28 cellular contexts compared by ENCODE assay signal in the genomic region with DNA sequence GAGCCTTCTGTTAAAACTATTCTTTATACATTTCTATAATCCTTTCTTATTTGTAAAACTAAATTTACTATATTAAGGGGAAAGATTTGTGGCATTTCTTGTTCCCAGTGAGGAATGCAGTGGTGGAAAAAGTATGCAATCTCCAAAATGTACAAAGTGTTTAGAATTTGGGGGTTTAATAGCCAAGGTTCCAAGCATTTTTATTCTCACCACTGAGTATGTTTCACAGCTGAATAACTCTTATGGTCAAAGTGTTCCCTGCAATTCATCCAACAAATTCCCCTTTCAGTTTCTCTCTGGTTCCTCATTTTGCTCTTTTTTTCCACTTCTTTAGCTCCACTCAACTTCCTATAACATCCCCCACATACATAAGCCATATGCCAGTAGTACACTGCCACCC. TPM values are rescaled to one million over a fixed set of nuclear protein-coding genes. Genes with fewer than 3 reads are reported as not detected.
DNase-seq lines count a peak whose midpoint lies in the region; ATAC-seq, FAIRE-seq and TF ChIP-seq lines count a peak whose summit lies in the region.
"Had no signal": no experiment of that assay in that cellular context is flagged by ENCODE, and none has a peak within 500 bp of the region (broad histone marks: within the 10 kb centered on the region; RNA-seq: fewer than 3 reads in every experiment).

No MANE protein-coding gene starts in this region.

- H3K36me3 ChIP-seq in BLaER1 (peaks cover 17% of the 10 kb centered on the region), astrocyte (ENCODE audit: insufficient read depth, low read length) (no peaks in the 10 kb centered on the region), neural cell (ENCODE audit: insufficient read depth, low read length) (peaks cover 4% of the 10 kb centered on the region)
- H3K36me3 ChIP-seq: heart right ventricle, SJCRH30, spleen had no signal

- TF ChIP-seq CTCF in astrocyte (IDR thresholded peaks at IDR 0.05; ENCODE audit: insufficient read depth, low read depth, low read length) (no peak), neural cell (IDR thresholded peaks at IDR 0.05; ENCODE audit: poor library complexity, severe bottlenecking) (no peak)

- H3K4me3 Mint-ChIP-seq in astrocyte (ENCODE audit: unreplicated experiment): peak overlapping the region; percentile 35
- H3K4me3 Mint-ChIP-seq: activated T-helper 17 cell treated with anti-CD3 and anti-CD28 coated beads, Interleukin-2, amount 50 U/mL, for 72 hours; CD4-positive, alpha-beta T cell; naive thymus-derived CD4-positive, alpha-beta T cell; stimulated activated naive B cell treated with anti-CD40 and anti-IgM and Interleukin-4, amounts not matched to agents 10 μg/mL and 1 μg/mL and 100 μg/mL, for 72 hours had no signal

- no peak overlapping the region for H3K27ac Mint-ChIP-seq in astrocyte (ENCODE audit: unreplicated experiment)
- H3K27ac Mint-ChIP-seq: activated naive CD4-positive, alpha-beta T cell treated with anti-CD3 and anti-CD28 coated beads, Interleukin-2, amount 50 U/mL, for 72 hours; activated T-helper 17 cell treated with anti-CD3 and anti-CD28 coated beads, Interleukin-2, amount 50 U/mL, for 72 hours; CD4-positive, alpha-beta T cell; naive thymus-derived CD4-positive, alpha-beta T cell; stimulated activated naive B cell treated with anti-CD40 and anti-IgM and Interleukin-4, amounts not matched to agents 10 μg/mL and 1 μg/mL and 100 μg/mL, for 72 hours had no signal

- H4K20me1 ChIP-seq in BLaER1: no peaks in the 10 kb centered on the region
- H4K20me1 ChIP-seq in astrocyte (ENCODE audit: insufficient read depth, low read length): no peaks in the 10 kb centered on the region
- H4K20me1 ChIP-seq in neural cell (ENCODE audit: insufficient read depth): no peaks in the 10 kb centered on the region

- H3K79me2 ChIP-seq in astrocyte (ENCODE audit: insufficient read depth, low read length) (no peaks in the 10 kb centered on the region), neural cell (replicated peaks; ENCODE audit: insufficient read depth, low read length) (peaks cover 36% of the 10 kb centered on the region)

- H3K27ac ChIP-seq in BLaER1: peak overlapping the region; percentile 39
- H3K27ac ChIP-seq in astrocyte (ENCODE audit: low read depth, low read length): no peak overlapping the region
- H3K27ac ChIP-seq in neural cell (ENCODE audit: low read length): no peak overlapping the region
- H3K27ac ChIP-seq: foreskin keratinocyte, heart right ventricle, SJCRH30, spleen had no signal

- ATAC-seq in HG02759 (IDR thresholded peaks at IDR 0.05; ENCODE audit: unreplicated experiment): no peak
- ATAC-seq in GM19035 (IDR thresholded peaks at IDR 0.05; ENCODE audit: unreplicated experiment): no peak
- ATAC-seq: activated naive CD4-positive, alpha-beta T cell treated with anti-CD3 and anti-CD28 coated beads, Interleukin-2, amount 50 U/mL, for 72 hours; activated T-helper 17 cell treated with anti-CD3 and anti-CD28 coated beads, Interleukin-2, amount 50 U/mL, for 72 hours; foreskin keratinocyte; heart right ventricle; naive thymus-derived CD4-positive, alpha-beta T cell; Panc1; stimulated activated naive B cell treated with anti-CD40 and anti-IgM and Interleukin-4, amounts not matched to agents 10 μg/mL and 1 μg/mL and 100 μg/mL, for 72 hours had no signal

- no peaks in the 10 kb centered on the region for H3F3A ChIP-seq in neural cell (ENCODE audit: insufficient read depth, low read length, poor library complexity, severe bottlenecking)

- FAIRE-seq in astrocyte (lab: Jason Lieb, UNC): no peak

- H3K9me3 ChIP-seq in BLaER1: no peaks in the 10 kb centered on the region
- no peaks in the 10 kb centered on the region for H3K9me3 ChIP-seq in astrocyte (ENCODE audit: insufficient read depth, low read depth, low read length)
- no peaks in the 10 kb centered on the region for H3K9me3 ChIP-seq in neural cell (ENCODE audit: low read length)
- H3K9me3 ChIP-seq: heart right ventricle, SJCRH30, spleen had no signal

- peaks cover 31% of the 10 kb centered on the region for H3K4me1 Mint-ChIP-seq in astrocyte (ENCODE audit: low read depth, unreplicated experiment)

- H3K9me3 Mint-ChIP-seq in astrocyte (ENCODE audit: unreplicated experiment): peaks cover 1% of the 10 kb centered on the region
- H3K9me3 Mint-ChIP-seq: activated naive CD4-positive, alpha-beta T cell treated with anti-CD3 and anti-CD28 coated beads, Interleukin-2, amount 50 U/mL, for 72 hours; activated T-helper 17 cell treated with anti-CD3 and anti-CD28 coated beads, Interleukin-2, amount 50 U/mL, for 72 hours; CD4-positive, alpha-beta T cell; naive thymus-derived CD4-positive, alpha-beta T cell; stimulated activated naive B cell treated with anti-CD40 and anti-IgM and Interleukin-4, amounts not matched to agents 10 μg/mL and 1 μg/mL and 100 μg/mL, for 72 hours had no signal

- H3K4me3 ChIP-seq in BLaER1 (no peak overlapping the region), astrocyte (ENCODE audit: insufficient read depth, low read depth, low read length) (no peak overlapping the region), neural cell (ENCODE audit: low read length) (peak overlapping the region; percentile 88)
- H3K4me3 ChIP-seq: heart right ventricle, SJCRH30, spleen had no signal

- H3K27me3 ChIP-seq in BLaER1: no peaks in the 10 kb centered on the region
- H3K27me3 ChIP-seq in astrocyte (ENCODE audit: insufficient read depth, low read length): peaks cover 22% of the 10 kb centered on the region
- peaks cover 13% of the 10 kb centered on the region for H3K27me3 ChIP-seq in neural cell (ENCODE audit: insufficient read depth, low read depth, low read length)

- H2AFZ ChIP-seq in astrocyte (ENCODE audit: low read depth, low read length) (no peak overlapping the region), neural cell (ENCODE audit: low read depth, low read length) (no peak overlapping the region)

- no peak overlapping the region for H3K9ac ChIP-seq in BLaER1
- no peak overlapping the region for H3K9ac ChIP-seq in astrocyte (ENCODE audit: low read length)
- no peak overlapping the region for H3K9ac ChIP-seq in neural cell (ENCODE audit: low read length)

- TF ChIP-seq RAD21 in neural cell (conservative IDR thresholded peaks at IDR 0.05): no peak

- no peaks in the 10 kb centered on the region for H3K9me2 ChIP-seq in neural cell (ENCODE audit: insufficient read depth, low read length)

- H3K4me2 ChIP-seq in BLaER1 (peak overlapping the region; percentile 94), astrocyte (ENCODE audit: low read length) (no peak overlapping the region), neural cell (ENCODE audit: low read length) (no peak overlapping the region)

- peaks cover 19% of the 10 kb centered on the region for H3K27me3 Mint-ChIP-seq in astrocyte (ENCODE audit: low read depth, unreplicated experiment)

- H3K4me1 ChIP-seq in BLaER1 (peaks cover 57% of the 10 kb centered on the region), astrocyte (ENCODE audit: insufficient read depth, low read length) (peaks cover 27% of the 10 kb centered on the region)
- H3K4me1 ChIP-seq: foreskin keratinocyte, SJCRH30 had no signal

- TF ChIP-seq EP300 in neural cell (conservative IDR thresholded peaks at IDR 0.05; ENCODE audit: poor library complexity, severe bottlenecking): no peak

- DNase-seq in MV-4-11 (lab: John Stamatoyannopoulos, UW) (peak; percentile 94), astrocyte (ENCODE audit: low read depth) (peak; percentile 78), hippocampal formation (lab: John Stamatoyannopoulos, UW) (no peak), NK-92 (lab: John Stamatoyannopoulos, UW; ENCODE audit: unreplicated experiment) (no peak)
- DNase-seq: activated CD4-positive, alpha-beta T cell treated with anti-CD3 and anti-CD28 coated beads for 48 hours; aorta; CD4-positive, alpha-beta T cell; effector memory CD4-positive, alpha-beta T cell; erythroblast; foreskin keratinocyte; heart right ventricle; mesendoderm; naive thymus-derived CD4-positive, alpha-beta T cell; NCI-H1436; NCI-H446; SJCRH30; spleen; stimulated activated CD4-positive, alpha-beta T cell treated with anti-CD3 and anti-CD28 coated beads, Interleukin-2, amount 100 ng/mL, for 48 hours; stimulated activated naive B cell treated with anti-CD40 and anti-IgM and Interleukin-4, amounts not matched to agents 10 μg/mL and 1 μg/mL and 100 μg/mL, for 72 hours had no signal

- peaks cover 1% of the 10 kb centered on the region for H3K36me3 Mint-ChIP-seq in astrocyte (ENCODE audit: low read depth, unreplicated experiment)
- H3K36me3 Mint-ChIP-seq: activated naive CD4-positive, alpha-beta T cell treated with anti-CD3 and anti-CD28 coated beads, Interleukin-2, amount 50 U/mL, for 72 hours; naive thymus-derived CD4-positive, alpha-beta T cell; stimulated activated naive B cell treated with anti-CD40 and anti-IgM and Interleukin-4, amounts not matched to agents 10 μg/mL and 1 μg/mL and 100 μg/mL, for 72 hours had no signal

TF ChIP-seq in neural cell, 6 proteins besides CTCF, POLR2A, EP300 and RAD21:
- no peak for TF ChIP-seq TAF1 (IDR thresholded peaks at IDR 0.05; ENCODE audit: low read depth)

RNA-seq across cellular contexts. Expression of a gene that starts 4.6 kb away (rescaled TPM):
- 2.3 and 3.3 TPM in 2 replicates for total RNA-seq in astrocyte
- polyA plus RNA-seq in neural cell: 11.7 and 13.8 TPM in 2 replicates
- polyA minus RNA-seq in neural cell: 63.5 and 71.9 TPM in 2 replicates
- total RNA-seq: activated naive CD4-positive, alpha-beta T cell treated with anti-CD3 and anti-CD28 coated beads, Interleukin-2, amount 50 U/mL, for 72 hours; activated T-helper 17 cell treated with anti-CD3 and anti-CD28 coated beads, Interleukin-2, amount 50 U/mL, for 72 hours; CD4-positive, alpha-beta T cell; foreskin keratinocyte; G401; naive thymus-derived CD4-positive, alpha-beta T cell; SJCRH30; T-helper 1 cell treated with Interleukin-12 subunit alpha and Interleukin-12 subunit beta and Interleukin-4 antibody, amounts not matched to agents 30 ng/mL and 1 ng/mL, for 36 hours had no signal
- polyA plus RNA-seq: naive thymus-derived CD4-positive, alpha-beta T cell had no signal

Comparison
In these comparisons a context has a peak if more than half of its experiments do, and no peak if none do; other contexts are left out.
1. DNase-seq: peak in MV-4-11 (single experiment) and astrocyte (single experiment); none in hippocampal formation (0 of 2) and NK-92 (single experiment).